Comparison of ENCODE assay signal across 1 cellular context in genomic region chr5:10266839-10267238, GRCh38.
A peak's percentile ranks its signal among the peaks of the same experiment; 100 is the strongest.
TF ChIP-seq lines count a peak whose summit lies in the region.

No MANE protein-coding gene starts in this region.

TF ChIP-seq in HepG2, 621 proteins besides CTCF, POLR2A, EP300 and RAD21:
- TF ChIP-seq ZNF329 (CRISPR knock-in tag; IDR thresholded peaks at IDR 0.05; ENCODE audit: low read depth) (no peak), POLR2G (IDR thresholded peaks at IDR 0.05; ENCODE audit: low read depth, low read length) (0 out of 2 replicates have a peak, but pooled peaks have one; percentile 16), HOXD1 (CRISPR knock-in tag; IDR thresholded peaks at IDR 0.05) (no peak), ZNF761 (CRISPR knock-in tag; conservative IDR thresholded peaks at IDR 0.05) (no peak), ZNF646 (CRISPR knock-in tag; IDR thresholded peaks at IDR 0.05) (no peak), HMG20A (CRISPR knock-in tag; IDR thresholded peaks at IDR 0.05; ENCODE audit: borderline replicate concordance) (no peak), MYNN (CRISPR knock-in tag; IDR thresholded peaks at IDR 0.05; ENCODE audit: low read depth) (no peak)
- TF ChIP-seq, protein P1, sequence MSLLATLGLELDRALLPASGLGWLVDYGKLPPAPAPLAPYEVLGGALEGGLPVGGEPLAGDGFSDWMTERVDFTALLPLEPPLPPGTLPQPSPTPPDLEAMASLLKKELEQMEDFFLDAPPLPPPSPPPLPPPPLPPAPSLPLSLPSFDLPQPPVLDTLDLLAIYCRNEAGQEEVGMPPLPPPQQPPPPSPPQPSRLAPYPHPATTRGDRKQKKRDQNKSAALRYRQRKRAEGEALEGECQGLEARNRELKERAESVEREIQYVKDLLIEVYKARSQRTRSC (CRISPR knock-in tag; IDR thresholded peaks at IDR 0.05; ENCODE audit: low read depth), result no peak
